ENCODE assay signal across 1 cellular context in the genomic region with DNA sequence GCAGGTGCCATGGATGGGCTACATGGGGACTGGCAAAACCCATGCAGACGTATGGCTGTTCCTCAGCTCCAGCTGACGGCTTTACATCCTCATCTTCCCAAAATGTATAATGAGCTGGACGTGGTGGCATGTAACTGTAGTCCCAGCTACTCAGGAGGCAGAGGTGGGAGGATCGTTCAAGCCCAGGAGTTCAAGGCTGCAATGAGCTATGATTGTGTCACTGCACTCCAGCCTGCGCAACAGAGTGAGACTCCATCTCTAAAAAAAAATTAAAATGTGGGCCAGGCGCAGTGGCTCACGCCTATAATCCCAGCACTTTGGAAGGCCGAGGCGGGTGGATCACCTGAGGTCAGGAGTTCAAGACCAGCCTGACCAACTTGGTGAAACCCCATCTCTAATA. TPM values are rescaled to one million over a fixed set of nuclear protein-coding genes. Genes with fewer than 3 reads are reported as not detected.
"Had no signal": no experiment of that assay in that cellular context is flagged by ENCODE, and none has a peak within 500 bp of the region (broad histone marks: within the 10 kb centered on the region; RNA-seq: fewer than 3 reads in every experiment).

No MANE protein-coding gene starts in this region.

RNA-seq across cellular contexts. Expression of gene TRPV4, which starts 29.3 kb away (rescaled TPM):
- total RNA-seq: K562 had no signal
